Comparison of ENCODE assay signal across 7 cellular contexts in genomic region chr10:95183132-95183450, GRCh38. TPM values are rescaled to one million over a fixed set of nuclear protein-coding genes. Genes with fewer than 3 reads are reported as not detected.
A peak's percentile ranks its signal among the peaks of the same experiment; 100 is the strongest.
DNase-seq lines count a peak whose midpoint lies in the region; ATAC-seq, FAIRE-seq and TF ChIP-seq lines count a peak whose summit lies in the region.

No MANE protein-coding gene starts in this region.

- H3K36me3 ChIP-seq in endocrine pancreas (ENCODE audit: control insufficient read depth, insufficient read depth, low read length) (no peaks in the 10 kb centered on the region), pancreas (no peaks in the 10 kb centered on the region)

- peak overlapping the region; percentile 77 for H3K4me3 ChIP-seq in endocrine pancreas (ENCODE audit: control insufficient read depth, insufficient read depth, low read length)
- H3K4me3 ChIP-seq in pancreas, result peak overlapping the region; percentile 35 to 69 (median 53)

- no peaks in the 10 kb centered on the region for H3K27me3 ChIP-seq in endocrine pancreas (ENCODE audit: control insufficient read depth, insufficient read depth, low read length)
- H3K27me3 ChIP-seq in pancreas, result no peaks in the 10 kb centered on the region

- WGBS in pancreas, 2 donors, result 1% methylated on average over 8 of the region's 8 CpGs

- no peak for FAIRE-seq in pancreas (lab: Jason Lieb, UNC)

- TF ChIP-seq CTCF in pancreas (IDR thresholded peaks at IDR 0.05), result no peak

- peak; percentile 20 for ATAC-seq in GM21526 (IDR thresholded peaks at IDR 0.05; ENCODE audit: low FRiP score, unreplicated experiment)
- no peak for ATAC-seq in pancreas

- DNase-seq in NAMALWA (ENCODE audit: low spot score), result peak; percentile 28
- no peak for DNase-seq in pancreas
- DNase-seq in glomerular visceral epithelial cell (ENCODE audit: extremely low spot score), result no peak
- no peak for DNase-seq in NCI-H2196 treated with DMSO at 0.1 percent for 48 hours (lab: John Stamatoyannopoulos, UW; ENCODE audit: unreplicated experiment)
- no peak for DNase-seq in activated CD4-positive, alpha-beta T cell treated with anti-CD3 and anti-CD28 coated beads, Interleukin-2, amount 50 U/mL, for 4 hours

- H3K27ac ChIP-seq in pancreas, result peak overlapping the region; percentile 87 to 98 (median 94)

- peak overlapping the region; percentile 91 for H3K9ac ChIP-seq in endocrine pancreas (ENCODE audit: control insufficient read depth, insufficient read depth, low read length)

- no peaks in the 10 kb centered on the region for H3K9me3 ChIP-seq in endocrine pancreas (ENCODE audit: control insufficient read depth, low read length)
- H3K9me3 ChIP-seq in pancreas, result no peaks in the 10 kb centered on the region

- intact Hi-C loops in pancreas (cut with DNase I), result no loop called here

- H3K4me1 ChIP-seq in endocrine pancreas (ENCODE audit: control insufficient read depth, insufficient read depth, low read length) (no peaks in the 10 kb centered on the region), pancreas (peaks cover 21 to 41% (median 23%) of the 10 kb centered on the region in 3 donors)

RNA-seq across cellular contexts. Expression of gene ACSM6, which starts 10.9 kb away (rescaled TPM):
- 1 to 10 TPM in 5 of 6 donors, under 1 TPM in 1; 0.51 to 4.3 (median 1.8) TPM for total RNA-seq in pancreas
- polyA plus RNA-seq in pancreas, result 1 to 10 TPM in 1 of 2 donors, under 1 TPM in 1; 0.87 to 1.6 TPM
